ENCODE assay signal across 3 cellular contexts in genomic region chr17:11704041-11704440, GRCh38.
"Had no signal": no experiment of that assay in that cellular context is flagged by ENCODE, and none has a peak within 500 bp of the region (broad histone marks: within the 10 kb centered on the region; RNA-seq: fewer than 3 reads in every experiment).

No MANE protein-coding gene starts in this region.

- H3K4me3 ChIP-seq: GM12878 had no signal

- DNase-seq: GDM1, GF-D8 had no signal

- ATAC-seq: GM12878 had no signal
